1 cellular context compared by ENCODE assay signal in the genomic region with DNA sequence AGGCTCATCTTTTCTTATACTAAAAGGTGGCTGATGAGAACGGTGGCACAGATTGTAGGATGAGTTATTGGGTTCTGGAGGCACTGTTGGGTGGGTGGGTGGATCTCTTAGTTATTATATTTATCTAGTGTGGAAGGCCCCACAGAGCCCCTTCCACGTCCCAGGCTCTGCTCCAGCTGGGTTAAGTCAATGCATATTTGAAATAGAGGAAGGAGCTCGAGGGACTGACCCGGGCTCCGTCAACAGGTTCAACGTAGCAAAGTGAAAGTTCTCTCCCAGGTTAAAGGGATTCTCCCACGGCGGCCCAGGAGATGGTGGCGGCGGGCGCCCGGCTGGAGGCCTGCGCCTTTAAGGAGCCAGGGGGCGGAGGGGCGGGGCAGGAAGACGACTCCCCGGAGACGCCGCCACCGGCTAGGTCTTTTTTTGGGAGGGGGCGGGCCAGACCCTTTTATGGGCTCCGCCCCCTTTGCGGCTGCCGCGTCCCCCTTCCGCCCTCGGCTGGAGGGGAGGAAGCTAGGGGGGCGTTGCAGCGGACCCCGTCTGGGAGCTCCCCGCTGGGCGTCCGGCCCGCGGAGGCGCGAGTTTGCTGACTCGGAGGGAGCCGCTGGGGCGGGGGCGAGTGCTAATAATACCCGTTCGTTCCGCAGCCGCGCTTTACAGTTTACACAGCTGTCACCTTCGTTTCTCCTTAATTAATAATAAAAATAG.
TF ChIP-seq lines count a peak whose summit lies in the region.

No MANE protein-coding gene starts in this region.

TF ChIP-seq in K562, 482 proteins besides CTCF, POLR2A, EP300 and RAD21 (continued from another document):
- TF ChIP-seq, protein P1, sequence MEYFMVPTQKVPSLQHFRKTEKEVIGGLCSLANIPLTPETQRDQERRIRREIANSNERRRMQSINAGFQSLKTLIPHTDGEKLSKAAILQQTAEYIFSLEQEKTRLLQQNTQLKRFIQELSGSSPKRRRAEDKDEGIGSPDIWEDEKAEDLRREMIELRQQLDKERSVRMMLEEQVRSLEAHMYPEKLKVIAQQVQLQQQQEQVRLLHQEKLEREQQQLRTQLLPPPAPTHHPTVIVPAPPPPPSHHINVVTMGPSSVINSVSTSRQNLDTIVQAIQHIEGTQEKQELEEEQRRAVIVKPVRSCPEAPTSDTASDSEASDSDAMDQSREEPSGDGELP (CRISPR knock-in tag; IDR thresholded peaks at IDR 0.05; ENCODE audit: borderline replicate concordance), result peak; percentile 78
TF ChIP-seq in K562: peak in this region for 72.
